In genomic region chr6:148528292-148528691, GRCh38 we compare ENCODE assay signal across 15 cellular contexts.
DNase-seq lines count a peak whose midpoint lies in the region; ATAC-seq and TF ChIP-seq lines count a peak whose summit lies in the region.
"Had no signal": no experiment of that assay in that cellular context is flagged by ENCODE, and none has a peak within 500 bp of the region (broad histone marks: within the 10 kb centered on the region; RNA-seq: fewer than 3 reads in every experiment).

No MANE protein-coding gene starts in this region.

- 0 out of 3 replicates have a peak, but pooled peaks have one; percentile 11 for TF ChIP-seq CTCF in GM12872 (IDR thresholded peaks at IDR 0.05; ENCODE audit: insufficient read depth, low read depth, low read length)
- peak; percentile 44 for TF ChIP-seq CTCF in OCI-LY3 (IDR thresholded peaks at IDR 0.05; ENCODE audit: low read depth, low read length)
- peak in 54 of 56 donors; percentile 40 to 80 (median 63) for TF ChIP-seq CTCF in dorsolateral prefrontal cortex (IDR thresholded peaks at IDR 0.05 in 54 of 56, conservative IDR thresholded peaks at IDR 0.05 in 2 of 56; ENCODE audit: low read depth in 1 of 56, partially characterized antibody in 56 of 56)
- TF ChIP-seq CTCF in progenitor cell of endocrine pancreas (IDR thresholded peaks at IDR 0.05; ENCODE audit: unreplicated experiment): peak; percentile 15

- no peak overlapping the region for H3K27ac Mint-ChIP-seq in progenitor cell of endocrine pancreas
- H3K27ac Mint-ChIP-seq: dendritic cell treated with granulocyte-macrophage colony-stimulating factor and Interleukin-4, amounts not matched to agents 40 ng/mL and 50 ng/mL, for 4 days; T-cell had no signal

- no peaks in the 10 kb centered on the region for H3K79me2 ChIP-seq in OCI-LY3 (ENCODE audit: low read length)

- no peaks in the 10 kb centered on the region for H4K20me1 ChIP-seq in OCI-LY3 (ENCODE audit: insufficient read depth, low read length)

- intact Hi-C loops in dorsolateral prefrontal cortex (cut with DNase I): loop anchor here (5.0 to 10.0 kb wide), 2 partner anchors 61 to 353 kb away; no protein-coding TSS in a partner anchor

- H3K9me3 ChIP-seq in OCI-LY3 (ENCODE audit: insufficient read depth, low read length): no peaks in the 10 kb centered on the region

- H3K36me3 ChIP-seq in OCI-LY3 (replicated peaks; ENCODE audit: low read depth, low read length): no peaks in the 10 kb centered on the region

- no peak overlapping the region for H2AFZ ChIP-seq in OCI-LY3 (ENCODE audit: low read depth, low read length)

- peaks cover 23% of the 10 kb centered on the region for H3K4me1 Mint-ChIP-seq in progenitor cell of endocrine pancreas (ENCODE audit: low read depth)

- H3K27me3 Mint-ChIP-seq in progenitor cell of endocrine pancreas: no peaks in the 10 kb centered on the region
- H3K27me3 Mint-ChIP-seq: dendritic cell treated with granulocyte-macrophage colony-stimulating factor and Interleukin-4, amounts not matched to agents 40 ng/mL and 50 ng/mL, for 4 days had no signal

- H3K27ac ChIP-seq in OCI-LY3 (ENCODE audit: low read length) (no peak overlapping the region), dorsolateral prefrontal cortex (peak overlapping the region in 58 of 59 donors; percentile 6 to 98 (median 84))

- no peaks in the 10 kb centered on the region for H3K9me3 Mint-ChIP-seq in progenitor cell of endocrine pancreas (ENCODE audit: low read depth)
- H3K9me3 Mint-ChIP-seq: dendritic cell treated with granulocyte-macrophage colony-stimulating factor and Interleukin-4, amounts not matched to agents 40 ng/mL and 50 ng/mL, for 4 days; T-cell had no signal

- no peak overlapping the region for H3K4me2 ChIP-seq in OCI-LY3 (ENCODE audit: low read length)

- no peak overlapping the region for H3K9ac ChIP-seq in OCI-LY3 (ENCODE audit: low read length)

- DNase-seq in dorsolateral prefrontal cortex (peak in 7 of 10 donors; percentile 14 to 76 (median 70)), progenitor cell of endocrine pancreas (ENCODE audit: low spot score, unreplicated experiment) (no peak), NCI-H2227 (lab: John Stamatoyannopoulos, UW; ENCODE audit: unreplicated experiment) (no peak), NOMO-1 treated with dmso at 0.1 percent for 144 hours (lab: John Stamatoyannopoulos, UW; ENCODE audit: unreplicated experiment) (no peak), NCI-H774 (lab: John Stamatoyannopoulos, UW) (no peak)
- DNase-seq: activated CD4-positive, alpha-beta T cell treated with anti-CD3 and anti-CD28 coated beads, Interleukin-2, amount 50 U/mL, for 48 hours; activated effector memory CD4-positive, alpha-beta T cell treated with Interleukin-2 at 50 U/mL for 16 hours; Kasumi-1; stimulated activated CD4-positive, alpha-beta T cell treated with anti-CD3 and anti-CD28 coated beads, Interleukin-1b, Interleukin-23, amount 100 ng/mL, for 48 hours; stimulated activated naive CD4-positive, alpha-beta T cell; T-cell had no signal

- H3K36me3 Mint-ChIP-seq in progenitor cell of endocrine pancreas (ENCODE audit: insufficient read depth): peaks cover 29% of the 10 kb centered on the region
- H3K36me3 Mint-ChIP-seq: T-cell had no signal

- no peak for ATAC-seq in HG02623 (IDR thresholded peaks at IDR 0.05; ENCODE audit: unreplicated experiment)
- ATAC-seq: T-cell had no signal

- no peak overlapping the region for H3K4me3 Mint-ChIP-seq in progenitor cell of endocrine pancreas (ENCODE audit: low read depth)
- H3K4me3 Mint-ChIP-seq: dendritic cell treated with granulocyte-macrophage colony-stimulating factor and Interleukin-4, amounts not matched to agents 40 ng/mL and 50 ng/mL, for 4 days; T-cell had no signal

- peaks cover 9% of the 10 kb centered on the region for H3K27me3 ChIP-seq in OCI-LY3 (ENCODE audit: low read depth, low read length)
- no peaks in the 10 kb centered on the region for H3K27me3 ChIP-seq in dorsolateral prefrontal cortex

- no peak overlapping the region for H3K4me3 ChIP-seq in OCI-LY3 (ENCODE audit: low read length)
- peak overlapping the region in 1 of 59 donors; percentile 0 for H3K4me3 ChIP-seq in dorsolateral prefrontal cortex

- peaks cover 20% of the 10 kb centered on the region for H3K4me1 ChIP-seq in OCI-LY3 (ENCODE audit: low read length)

Comparison
In these comparisons a context has a peak if more than half of its experiments do, and no peak if none do; other contexts are left out.
1. CTCF ChIP-seq: peak in every context shown above with its lines; median percentile 63 in dorsolateral prefrontal cortex; 44 in OCI-LY3; 15 in progenitor cell of endocrine pancreas; 11 in GM12872.
2. DNase-seq: peak in dorsolateral prefrontal cortex (7 of 10); none in progenitor cell of endocrine pancreas (single experiment), NCI-H2227 (single experiment), NOMO-1 treated with dmso at 0.1 percent for 144 hours (single experiment) and NCI-H774 (single experiment).